8 cellular contexts compared by ENCODE assay signal in the genomic region with DNA sequence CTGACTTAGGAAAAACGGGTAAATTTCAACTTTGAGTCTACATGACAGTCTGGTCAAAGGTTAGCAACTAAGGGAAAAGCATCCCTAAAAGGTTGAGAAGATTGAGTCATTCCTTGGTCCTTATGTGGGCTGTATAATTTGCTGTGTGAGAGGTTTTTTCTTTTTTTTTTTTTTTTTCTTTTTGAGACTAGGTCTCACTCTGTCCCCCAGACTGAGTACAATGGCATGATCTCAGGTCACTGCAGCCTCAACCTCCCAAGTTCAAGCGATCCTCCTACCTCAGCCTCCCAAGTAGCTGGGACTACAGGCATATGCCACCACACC.
DNase-seq lines count a peak whose midpoint lies in the region; ATAC-seq and TF ChIP-seq lines count a peak whose summit lies in the region.
"Had no signal": no experiment of that assay in that cellular context is flagged by ENCODE, and none has a peak within 500 bp of the region (broad histone marks: within the 10 kb centered on the region; RNA-seq: fewer than 3 reads in every experiment).

No MANE protein-coding gene starts in this region.

- no peaks in the 10 kb centered on the region for H3K9me3 ChIP-seq in GM23248 (ENCODE audit: low read depth)
- H3K9me3 ChIP-seq in endodermal cell (ENCODE audit: control insufficient read depth, low read length): peaks cover 8% of the 10 kb centered on the region
- no peaks in the 10 kb centered on the region for H3K9me3 ChIP-seq in skeletal muscle tissue (ENCODE audit: control insufficient read depth in 3 of 3, low read length in 3 of 3)

- no peaks in the 10 kb centered on the region for H3K27me3 ChIP-seq in GM23248 (replicated peaks; ENCODE audit: insufficient read depth)
- no peaks in the 10 kb centered on the region for H3K27me3 ChIP-seq in endodermal cell (ENCODE audit: control insufficient read depth, insufficient read depth, low read length, poor library complexity, severe bottlenecking)
- no peaks in the 10 kb centered on the region for H3K27me3 ChIP-seq in skeletal muscle tissue (ENCODE audit: control insufficient read depth in 3 of 3, insufficient read depth in 3 of 3, low read length in 3 of 3)

- TF ChIP-seq CTCF in RWPE1 (conservative IDR thresholded peaks at IDR 0.05; ENCODE audit: low read depth): no peak
- no peak for TF ChIP-seq CTCF in endodermal cell (conservative IDR thresholded peaks at IDR 0.05)

- no peak for ATAC-seq in GM19455 (IDR thresholded peaks at IDR 0.05; ENCODE audit: unreplicated experiment)

- no peak overlapping the region for H3K4me3 Mint-ChIP-seq in endodermal cell

- H3K36me3 ChIP-seq in GM23248 (ENCODE audit: low read depth): no peaks in the 10 kb centered on the region
- H3K36me3 ChIP-seq in endodermal cell (ENCODE audit: control insufficient read depth, insufficient read depth, low read length): peaks cover 4% of the 10 kb centered on the region
- no peaks in the 10 kb centered on the region for H3K36me3 ChIP-seq in skeletal muscle tissue (ENCODE audit: control insufficient read depth in 3 of 3, insufficient read depth in 3 of 3, low read length in 3 of 3)

- H3K27me3 Mint-ChIP-seq in endodermal cell (ENCODE audit: insufficient read depth): no peaks in the 10 kb centered on the region

- POLR2A ChIA-PET in RWPE1 (lab: Yijun Ruan, JAX; ENCODE audit: low non-redundant PET): no interaction called here

- no peak for DNase-seq in GM23248
- no peak for DNase-seq in RWPE1 (ENCODE audit: low spot score)
- DNase-seq in endodermal cell: no peak
- no peak for DNase-seq in middle frontal gyrus (ENCODE audit: extremely low spot score, low spot score)
- no peak for DNase-seq in medulla oblongata (ENCODE audit: extremely low spot score)
- DNase-seq: NCI-H446 had no signal

- peaks cover 34% of the 10 kb centered on the region for H3K4me1 Mint-ChIP-seq in endodermal cell

- H3K9me2 ChIP-seq in GM23248 (ENCODE audit: insufficient read depth): no peaks in the 10 kb centered on the region

- H3K9ac ChIP-seq in GM23248: peak overlapping the region; percentile 52
- no peak overlapping the region for H3K9ac ChIP-seq in endodermal cell (ENCODE audit: extremely low read depth, low read length, poor library complexity, severe bottlenecking)
- H3K9ac ChIP-seq in skeletal muscle tissue (ENCODE audit: low read depth in 1 of 3, low read length in 3 of 3): no peak overlapping the region

- H4K20me1 ChIP-seq in GM23248 (ENCODE audit: insufficient read depth): no peaks in the 10 kb centered on the region

- peaks cover 73% of the 10 kb centered on the region for H3K79me2 ChIP-seq in GM23248 (ENCODE audit: insufficient read depth)

- peak overlapping the region; percentile 85 for H3K4me2 ChIP-seq in GM23248 (ENCODE audit: unreplicated experiment)

- H3K27ac ChIP-seq in GM23248: peak overlapping the region; percentile 79
- peak overlapping the region; percentile 66 for H3K27ac ChIP-seq in RWPE1
- H3K27ac ChIP-seq in endodermal cell (ENCODE audit: low read depth, low read length): no peak overlapping the region
- peak overlapping the region; percentile 48 for H3K27ac ChIP-seq in skeletal muscle tissue (ENCODE audit: low read depth, low read length)

- peak overlapping the region; percentile 67; the same call in 1 of the 2 replicates for H3K4me3 ChIP-seq in GM23248
- H3K4me3 ChIP-seq in endodermal cell (ENCODE audit: low read length): no peak overlapping the region
- no peak overlapping the region for H3K4me3 ChIP-seq in skeletal muscle tissue (ENCODE audit: low read length in 3 of 3)

- CTCF ChIA-PET in RWPE1 (lab: Yijun Ruan, JAX): no interaction called here

- H2AFZ ChIP-seq in GM23248: no peak overlapping the region

- H3F3A ChIP-seq in GM23248 (ENCODE audit: insufficient read depth): peaks cover 35% of the 10 kb centered on the region

- H3K9me3 Mint-ChIP-seq in endodermal cell: peaks cover 16% of the 10 kb centered on the region

- peak overlapping the region; percentile 86 for H3K27ac Mint-ChIP-seq in endodermal cell

- peaks cover 53% of the 10 kb centered on the region for H3K4me1 ChIP-seq in GM23248 (ENCODE audit: insufficient read depth)
- peaks cover 12% of the 10 kb centered on the region for H3K4me1 ChIP-seq in endodermal cell (ENCODE audit: control insufficient read depth, insufficient read depth, low read length)
- H3K4me1 ChIP-seq in skeletal muscle tissue (ENCODE audit: control insufficient read depth in 3 of 3, insufficient read depth in 3 of 3, low read length in 3 of 3): peaks cover 12 to 22% (median 14%) of the 10 kb centered on the region in 3 donors

- H3K36me3 Mint-ChIP-seq in endodermal cell (ENCODE audit: low read depth): peaks cover 6% of the 10 kb centered on the region

- WGBS in GM23248 (ENCODE audit: low coverage in 1 of 2, low lambda C conversion rate in 2 of 2, missing lambda C conversion rate in 2 of 2), 2 experiments: 47 to 48% methylated on average over 2 of the region's 2 CpGs
- 42 to 68% methylated on average over 1 to 2 of the region's 2 CpGs for WGBS in endodermal cell (ENCODE audit: insufficient coverage in 1 of 2, insufficient read length in 1 of 2), 2 experiments

- in situ Hi-C loops in GM23248 (cut with MboI): no loop called here
